Comparison of ENCODE assay signal across 28 cellular contexts in the genomic region with DNA sequence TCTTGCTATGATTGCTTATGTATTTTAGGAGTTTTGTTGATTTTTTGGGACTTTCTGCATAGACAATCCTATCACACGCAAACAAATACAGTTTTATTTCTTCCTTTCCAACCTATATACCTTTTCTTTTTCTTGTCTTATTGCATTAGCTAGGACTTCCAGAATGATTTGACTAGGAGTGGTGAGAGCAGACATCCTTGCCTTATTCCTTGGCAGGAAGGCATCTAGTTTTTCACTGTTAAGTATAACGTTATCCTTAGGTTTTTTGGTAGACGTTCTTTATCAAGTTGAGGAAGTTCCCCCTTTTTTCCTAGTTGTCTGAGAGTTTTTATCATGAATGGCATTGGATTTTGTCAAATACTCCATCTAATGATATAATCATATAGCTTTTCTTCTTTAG.
"Had no signal": no experiment of that assay in that cellular context is flagged by ENCODE, and none has a peak within 500 bp of the region (broad histone marks: within the 10 kb centered on the region; RNA-seq: fewer than 3 reads in every experiment).

No MANE protein-coding gene starts in this region.

- H3K9ac ChIP-seq: neural progenitor cell, parathyroid adenoma had no signal

- H3K4me3 ChIP-seq: neural progenitor cell, ovary, psoas muscle, skin epidermis, smooth muscle cell, spleen, suprapubic skin, testis, tibial artery, transverse colon, upper lobe of right lung, uterus had no signal

- H3K4me1 ChIP-seq: parathyroid adenoma, psoas muscle, testis, tibial artery, upper lobe of right lung, uterus had no signal

- H2AFZ ChIP-seq: neural progenitor cell, parathyroid adenoma had no signal

- DNase-seq: natural killer cell; occipital lobe; ovary; posterior cingulate gyrus; psoas muscle; right cardiac atrium; spleen; stimulated activated CD4-positive, alpha-beta T cell treated with anti-CD3 and anti-CD28 coated beads, Interleukin-12 subunit alpha, Interleukin-12 subunit beta, amount 100 ng/mL, for 4 hours; stimulated activated CD4-positive, alpha-beta T cell treated with anti-CD3 and anti-CD28 coated beads, Interleukin-1b, Interleukin-23, amount 100 ng/mL, for 48 hours; stimulated activated CD4-positive, alpha-beta T cell treated with anti-CD3 and anti-CD28 coated beads, Interleukin-4, amount 100 ng/mL, for 1 hour; stimulated activated CD4-positive, alpha-beta T cell treated with anti-CD3 and anti-CD28 coated beads, Interleukin-4, amount 100 ng/mL, for 4 hours; stimulated activated CD8-positive, alpha-beta memory T cell treated with anti-CD3 and anti-CD28 coated beads, Interleukin-4, amount 100 ng/mL, for 48 hours; stimulated activated naive CD4-positive, alpha-beta T cell; stimulated activated naive CD8-positive, alpha-beta T cell treated with anti-CD3 and anti-CD28 coated beads, Interleukin-15, amount 100 ng/mL, for 72 hours; stimulated activated naive CD8-positive, alpha-beta T cell treated with anti-CD3 and anti-CD28 coated beads, Interleukin-15, Interleukin-2, amounts not matched to agents 100 U/mL and 50 U/mL, for 24 hours; substantia nigra; testis; tibial artery; transverse colon; upper lobe of right lung; uterus had no signal

- H3K27me3 ChIP-seq: neural progenitor cell, ovary, spleen, suprapubic skin, testis, tibial artery, transverse colon, upper lobe of right lung, uterus had no signal

- H3K9me3 ChIP-seq: suprapubic skin, testis had no signal

- H3K27ac ChIP-seq: neural progenitor cell, ovary, parathyroid adenoma, psoas muscle, skin epidermis, spleen, suprapubic skin, testis, tibial artery, transverse colon, upper lobe of right lung, uterus had no signal

- H3K36me3 ChIP-seq: ovary, spleen, suprapubic skin, tibial artery, transverse colon, upper lobe of right lung, uterus had no signal

- H3K4me2 ChIP-seq: neural progenitor cell, smooth muscle cell had no signal

- ATAC-seq: natural killer cell; psoas muscle; right cardiac atrium; sciatic nerve; stimulated activated memory B cell treated with anti-CD40 and anti-IgM and Interleukin-4, amounts not matched to agents 10 μg/mL and 1 μg/mL and 100 μg/mL, for 72 hours; stimulated activated naive CD8-positive, alpha-beta T cell treated with anti-CD3 and anti-CD28 coated beads, Interleukin-15, amount 100 ng/mL, for 72 hours; stimulated activated naive CD8-positive, alpha-beta T cell treated with anti-CD3 and anti-CD28 coated beads, Interleukin-15, Interleukin-2, amounts not matched to agents 100 U/mL and 50 U/mL, for 24 hours; upper lobe of right lung had no signal
